Comparison of ENCODE assay signal across 8 cellular contexts in the genomic region with DNA sequence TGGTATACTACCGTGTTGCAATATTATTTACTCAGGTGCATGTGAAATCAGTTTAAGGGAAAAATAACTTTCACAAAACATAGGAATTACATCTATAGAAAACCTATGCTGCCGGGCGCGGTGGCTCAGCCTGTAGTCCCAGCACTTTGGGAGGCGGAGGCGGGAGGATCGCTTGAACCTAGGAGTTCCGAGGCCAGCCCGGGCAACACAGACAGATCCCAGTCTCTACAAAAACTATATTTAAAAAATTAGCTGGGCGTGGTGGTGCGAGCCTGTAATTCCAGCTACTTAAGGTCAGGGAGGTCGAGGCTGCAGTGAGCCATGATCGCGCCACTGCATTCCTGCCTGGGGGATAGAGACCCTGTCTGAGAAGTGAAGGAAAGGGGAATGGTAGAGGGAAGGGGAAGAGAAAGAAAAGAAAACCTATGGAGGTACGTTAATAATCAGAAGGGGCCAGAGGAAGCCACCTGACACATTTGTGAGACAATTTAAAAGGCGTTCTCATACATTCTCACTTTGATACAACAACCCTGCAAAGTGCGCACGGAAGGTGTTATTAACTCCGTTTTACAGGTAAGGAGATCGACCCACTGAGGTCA. TPM values are rescaled to one million over a fixed set of nuclear protein-coding genes. Genes with fewer than 3 reads are reported as not detected.
DNase-seq lines count a peak whose midpoint lies in the region; ATAC-seq, FAIRE-seq and TF ChIP-seq lines count a peak whose summit lies in the region.

No MANE protein-coding gene starts in this region.

- BruUV-seq in GM12878 (replicated peaks; lab: Mats Ljungman, UMichigan): no TSS peak

- no peak for TF ChIP-seq RAD21 in GM12878 (IDR thresholded peaks at IDR 0.05; ENCODE audit: insufficient read depth, low read depth, low read length)

- peak overlapping the region; percentile 88 for H3K4me3 ChIP-seq in GM12878
- H3K4me3 ChIP-seq in left lung: peak overlapping the region; percentile 82 to 85
- peak overlapping the region; percentile 86 to 97 (median 96) for H3K4me3 ChIP-seq in thyroid gland (replicated peaks in 1 of 3)

- H3K36me3 ChIP-seq in GM12878 (ENCODE audit: control insufficient read depth in 2 of 2, insufficient read depth in 2 of 2, low read length in 1 of 2): peaks cover 5 to 9% of the 10 kb centered on the region in 2 experiments; a peak in 3 of 4 replicates
- peaks cover 0 to 21% of the 10 kb centered on the region in 2 donors for H3K36me3 ChIP-seq in left lung
- peaks cover 6 to 11% of the 10 kb centered on the region in 2 donors for H3K36me3 ChIP-seq in thyroid gland

- H4K20me1 ChIP-seq in GM12878 (ENCODE audit: control insufficient read depth, insufficient read depth): no peaks in the 10 kb centered on the region

- peak overlapping the region; percentile 99 for H2AFZ ChIP-seq in GM12878 (ENCODE audit: control insufficient read depth, low read depth, low read length)

- TF ChIP-seq EP300 in GM12878 (IDR thresholded peaks at IDR 0.05; ENCODE audit: borderline replicate concordance in 1 of 2, control insufficient read depth in 1 of 2, low read depth in 2 of 2, low read length in 2 of 2): no peak

- RAD21 ChIA-PET in GM12878 (lab: Charles Lee; ENCODE audit: unreplicated experiment): interaction anchor here (0.9 kb wide), 1 partner anchor 11 kb away, joined by 4 read pairs; no protein-coding TSS in a partner anchor

- intact Hi-C loops in activated CD4-positive, alpha-beta T cell treated with anti-CD3 and anti-CD28 coated beads for 36 hours (cut with DNase I, micrococcal nuclease): loop anchor here in 1 of 2 experiments (1.0 kb wide), 3 partner anchors 10 to 52 kb away; a partner anchor contains a TSS
- intact Hi-C loops in GM12878 (cut with micrococcal nuclease; ENCODE audit: unreplicated experiment) (loop anchor here (5.0 kb wide), 1 partner anchor 54 kb away; a partner anchor contains a TSS), left lung (cut with DNase I) (no loop called here), thyroid gland (cut with DNase I) (loop anchor here (10.0 kb wide), 1 partner anchor 52 kb away; a partner anchor contains a TSS)

- SMC1A ChIA-PET in GM12878 (lab: Charles Lee; ENCODE audit: uncharacterized antibody, unreplicated experiment): interaction anchor here (1.6 to 2.9 kb wide), 3 partner anchors 9 to 27 kb away, joined by 3 to 9 read pairs (median 4); a partner anchor contains a TSS

- peaks cover 12% of the 10 kb centered on the region for H3K36me3 Mint-ChIP-seq in activated CD4-positive, alpha-beta T cell treated with anti-CD3 and anti-CD28 coated beads for 36 hours (ENCODE audit: low read depth)

- H3K27me3 Mint-ChIP-seq in activated CD4-positive, alpha-beta T cell treated with anti-CD3 and anti-CD28 coated beads for 36 hours: no peaks in the 10 kb centered on the region

- peak overlapping the region; percentile 69 for H3K4me2 ChIP-seq in GM12878 (ENCODE audit: control insufficient read depth, insufficient read depth)

- peak overlapping the region; percentile 79 for H3K4me3 Mint-ChIP-seq in activated CD4-positive, alpha-beta T cell treated with anti-CD3 and anti-CD28 coated beads for 36 hours

- H3K9me3 ChIP-seq in GM12878 (replicated peaks; ENCODE audit: control insufficient read depth, insufficient read depth, low read length) (no peaks in the 10 kb centered on the region; the same call in 2 of the 3 replicates), left lung (peaks cover 0 to 2% of the 10 kb centered on the region in 2 donors), thyroid gland (no peaks in the 10 kb centered on the region)

- peak overlapping the region; percentile 84 for H3K27ac ChIP-seq in GM12878 (ENCODE audit: control insufficient read depth, insufficient read depth)
- peak overlapping the region; percentile 87 to 88 for H3K27ac ChIP-seq in left lung
- peak overlapping the region; percentile 72 to 92 (median 77) for H3K27ac ChIP-seq in thyroid gland

- CTCF ChIA-PET in activated CD4-positive, alpha-beta T cell treated with anti-CD3 and anti-CD28 coated beads for 36 hours (lab: Charles Lee): no interaction called here
- CTCF ChIA-PET in GM12878 (lab: Yijun Ruan, JAX): no interaction called here

- peak overlapping the region; percentile 66 for H3K9ac ChIP-seq in GM12878 (ENCODE audit: control insufficient read depth, insufficient read depth, low read length)

- DNase-seq in activated CD4-positive, alpha-beta T cell treated with anti-CD3 and anti-CD28 coated beads for 36 hours: no peak
- DNase-seq in activated CD4-positive, alpha-beta T cell treated with anti-CD3 and anti-CD28 coated beads for 4 hours: no peak
- DNase-seq in GM12878 (ENCODE audit: low read depth, low spot score): no peak
- no peak for DNase-seq in left lung
- DNase-seq in thyroid gland: peak; percentile 10 to 12
- DNase-seq in SKM-1 (lab: John Stamatoyannopoulos, UW; ENCODE audit: unreplicated experiment): no peak
- no peak for DNase-seq in NCI-H2029 (lab: John Stamatoyannopoulos, UW)

- no peaks in the 10 kb centered on the region for H3K4me1 ChIP-seq in GM12878 (ENCODE audit: control insufficient read depth, insufficient read depth, low read length)
- peaks cover 0 to 33% of the 10 kb centered on the region in 2 donors for H3K4me1 ChIP-seq in left lung
- H3K4me1 ChIP-seq in thyroid gland: peaks cover 6 to 9% of the 10 kb centered on the region in 2 donors

- ATAC-seq in activated CD4-positive, alpha-beta T cell treated with anti-CD3 and anti-CD28 coated beads for 36 hours: no peak
- ATAC-seq in GM12878 (no peak), left lung (peak; percentile 15), GM21360 (IDR thresholded peaks at IDR 0.05; ENCODE audit: unreplicated experiment) (no peak)

- no peak for TF ChIP-seq CTCF in GM12878 (IDR thresholded peaks at IDR 0.05 in 2 of 3, conservative IDR thresholded peaks at IDR 0.05 in 1 of 3; ENCODE audit: control insufficient read depth in 2 of 3, extremely low read depth in 1 of 3, insufficient read depth in 1 of 3, low read depth in 3 of 3, low read length in 3 of 3)
- no peak for TF ChIP-seq CTCF in left lung (IDR thresholded peaks at IDR 0.05)
- TF ChIP-seq CTCF in thyroid gland (IDR thresholded peaks at IDR 0.05): no peak

- H3K27me3 ChIP-seq in GM12878 (replicated peaks in 1 of 2; ENCODE audit: control insufficient read depth in 2 of 2, insufficient read depth in 2 of 2, low read length in 1 of 2) (no peaks in the 10 kb centered on the region), left lung (no peaks in the 10 kb centered on the region), thyroid gland (no peaks in the 10 kb centered on the region)

- POLR2A ChIA-PET in activated CD4-positive, alpha-beta T cell treated with anti-CD3 and anti-CD28 coated beads for 36 hours (lab: Charles Lee): no interaction called here
- POLR2A ChIA-PET in GM12878 (lab: Charles Lee): interaction anchor here (1.2 kb wide), 1 partner anchor 45 kb away, joined by 3 read pairs; no protein-coding TSS in a partner anchor

- peaks cover 18% of the 10 kb centered on the region for H3K4me1 Mint-ChIP-seq in activated CD4-positive, alpha-beta T cell treated with anti-CD3 and anti-CD28 coated beads for 36 hours

- H3K79me2 ChIP-seq in GM12878 (ENCODE audit: control insufficient read depth, insufficient read depth, low read length): peaks cover 23% of the 10 kb centered on the region

- H3K27ac Mint-ChIP-seq in activated CD4-positive, alpha-beta T cell treated with anti-CD3 and anti-CD28 coated beads for 36 hours: peak overlapping the region; percentile 76

- 45% methylated on average over 20 of the region's 20 CpGs for WGBS in GM12878 (ENCODE audit: insufficient coverage, insufficient replicate concordance, low lambda C conversion rate, missing lambda C conversion rate)
- WGBS in thyroid gland, 2 donors: 27 to 33% methylated on average over 20 of the region's 20 CpGs

- in situ Hi-C loops in GM12878 (cut with MboI): no loop called here

- FAIRE-seq in GM12878 (lab: Jason Lieb, UNC): no peak

- peaks cover 5% of the 10 kb centered on the region for H3K9me3 Mint-ChIP-seq in activated CD4-positive, alpha-beta T cell treated with anti-CD3 and anti-CD28 coated beads for 36 hours (ENCODE audit: low read depth)

- TF ChIP-seq POLR2A in GM12878 (IDR thresholded peaks at IDR 0.05; ENCODE audit: low read depth, low read length): no peak
- TF ChIP-seq POLR2A in thyroid gland (IDR thresholded peaks at IDR 0.05): no peak

RNA-seq across cellular contexts. Expression of a gene that starts 0.5 kb away (rescaled TPM):
- total RNA-seq in activated CD4-positive, alpha-beta T cell treated with anti-CD3 and anti-CD28 coated beads for 36 hours: 10 to 100 TPM; 10.9 to 12.9 TPM
- 116 and 118 TPM in 2 replicates for total RNA-seq in GM12878 (2013; cell fraction: nucleolus; rRNA removed)
- total RNA-seq in GM12878 (2014; rRNA removed): 26.6 and 26.8 TPM in 2 replicates
- total RNA-seq in GM12878 (2014; rRNA removed; fragmentation: Illumina TruSeq; extraction: Trizol): 23.6 and 24.1 TPM in 2 replicates
- total RNA-seq in GM12878 (2021): 15.8 and 18.3 TPM in 2 replicates
- polyA plus RNA-seq in GM12878 (2011; ENCODE audit: low read depth): 9.0 TPM
- 15.7 and 19.1 TPM in 2 replicates for polyA plus RNA-seq in GM12878 (2011; rRNA removed)
- polyA plus RNA-seq in GM12878 (2011; cell fraction: cytosol; rRNA removed): 8.2 and 10.7 TPM in 2 replicates
- polyA plus RNA-seq in GM12878 (2011; cell fraction: nucleus; rRNA removed): 25.3 and 29.7 TPM in 2 replicates
- 7.7 and 12.4 TPM in 2 replicates for polyA plus RNA-seq in GM12878 (2012)
- 19.1 and 20.3 TPM in 2 replicates for polyA plus RNA-seq in GM12878 (2014; fragmentation: Illumina TruSeq; extraction: Trizol)
- 1 to 10 TPM; 7.0 to 9.7 TPM for polyA plus RNA-seq in GM12878 (2014; fragmentation: Nextera tagmentation; extraction: Ambion mirVana)
- polyA plus RNA-seq in GM12878 (2014; rRNA removed): 14.1 and 15.6 TPM in 2 replicates
- polyA plus RNA-seq in GM12878 (2016; fragmentation: Nextera tagmentation; extraction: Ambion mirVana): 10 to 100 TPM; 11.6 to 12.5 TPM
- polyA minus RNA-seq in GM12878 (2011; rRNA and poly(A)+ RNA removed): 14.3 and 14.6 TPM in 2 replicates
- polyA minus RNA-seq in GM12878 (2011; cell fraction: cytosol; rRNA and poly(A)+ RNA removed): 4.0 and 5.9 TPM in 2 replicates
- polyA minus RNA-seq in GM12878 (2011; cell fraction: nucleus; rRNA and poly(A)+ RNA removed): 16.1 and 34.2 TPM in 2 replicates
- total RNA-seq in left lung: 10 to 100 TPM; 28.0 to 31.0 TPM
- total RNA-seq in thyroid gland: 10 to 100 TPM; 37.1 to 50.0 (median 42.6) TPM

RNA-seq across cellular contexts. Expression of a gene that starts 27.1 kb away (rescaled TPM):
- total RNA-seq in activated CD4-positive, alpha-beta T cell treated with anti-CD3 and anti-CD28 coated beads for 36 hours: 10 to 100 TPM; 26.8 to 30.6 TPM
- 132 and 148 TPM in 2 replicates for total RNA-seq in GM12878 (2013; cell fraction: nucleolus; rRNA removed)
- total RNA-seq in GM12878 (2014; rRNA removed) (17.9 and 20.8 TPM in 2 replicates), GM12878 (2014; rRNA removed; fragmentation: Illumina TruSeq; extraction: Trizol) (25.5 and 27.5 TPM in 2 replicates), GM12878 (2021) (17.2 and 20.6 TPM in 2 replicates), left lung (10 to 100 TPM; 28.6 to 31.5 TPM), thyroid gland (10 to 100 TPM; 39.3 to 50.5 (median 40.8) TPM)
- 8.3 TPM for polyA plus RNA-seq in GM12878 (2011; ENCODE audit: low read depth)
- polyA plus RNA-seq in GM12878 (2011; rRNA removed) (15.4 and 21.8 TPM in 2 replicates), GM12878 (2014; fragmentation: Illumina TruSeq; extraction: Trizol) (14.9 and 17.5 TPM in 2 replicates), GM12878 (2014; fragmentation: Nextera tagmentation; extraction: Ambion mirVana) (1 to 10 TPM; 4.5 to 5.5 TPM), GM12878 (2014; rRNA removed) (9.3 and 9.7 TPM in 2 replicates), GM12878 (2016; fragmentation: Nextera tagmentation; extraction: Ambion mirVana) (10 to 100 TPM; 22.5 TPM)
- polyA plus RNA-seq in GM12878 (2011; cell fraction: cytosol; rRNA removed): 5.7 and 7.3 TPM in 2 replicates
- 10.7 and 11.8 TPM in 2 replicates for polyA plus RNA-seq in GM12878 (2011; cell fraction: nucleus; rRNA removed)
- 7.8 and 8.2 TPM in 2 replicates for polyA plus RNA-seq in GM12878 (2012)
- 24.8 and 37.7 TPM in 2 replicates for polyA minus RNA-seq in GM12878 (2011; rRNA and poly(A)+ RNA removed)
- polyA minus RNA-seq in GM12878 (2011; cell fraction: cytosol; rRNA and poly(A)+ RNA removed): 13.4 and 13.5 TPM in 2 replicates
- 25.5 and 33.8 TPM in 2 replicates for polyA minus RNA-seq in GM12878 (2011; cell fraction: nucleus; rRNA and poly(A)+ RNA removed)

RNA-seq across cellular contexts. Expression of a gene that starts 52.3 kb away (rescaled TPM):
- total RNA-seq in activated CD4-positive, alpha-beta T cell treated with anti-CD3 and anti-CD28 coated beads for 36 hours: 10 to 100 TPM; 45.8 to 51.6 TPM
- total RNA-seq in GM12878 (2013; cell fraction: nucleolus; rRNA removed): 63.6 and 64.7 TPM in 2 replicates
- total RNA-seq in GM12878 (2014; rRNA removed) (42.3 and 48.5 TPM in 2 replicates), GM12878 (2014; rRNA removed; fragmentation: Illumina TruSeq; extraction: Trizol) (40.8 and 41.4 TPM in 2 replicates), GM12878 (2021) (31.9 and 34.3 TPM in 2 replicates), left lung (10 to 100 TPM; 53.2 to 56.3 TPM), thyroid gland (100 to 1,000 TPM in 2 of 4 donors, 10 to 100 TPM in 2; 88.7 to 154 (median 110) TPM)
- polyA plus RNA-seq in GM12878 (2011; ENCODE audit: low read depth): 50.2 TPM
- polyA plus RNA-seq in GM12878 (2011; rRNA removed) (86.7 and 112 TPM in 2 replicates), GM12878 (2014; fragmentation: Illumina TruSeq; extraction: Trizol) (45.2 and 54.0 TPM in 2 replicates), GM12878 (2014; fragmentation: Nextera tagmentation; extraction: Ambion mirVana) (10 to 100 TPM; 30.1 to 39.2 TPM), GM12878 (2014; rRNA removed) (36.3 and 42.1 TPM in 2 replicates), GM12878 (2016; fragmentation: Nextera tagmentation; extraction: Ambion mirVana) (10 to 100 TPM; 61.0 to 68.8 TPM)
- 59.2 and 83.5 TPM in 2 replicates for polyA plus RNA-seq in GM12878 (2011; cell fraction: cytosol; rRNA removed)
- 66.1 and 66.6 TPM in 2 replicates for polyA plus RNA-seq in GM12878 (2011; cell fraction: nucleus; rRNA removed)
- polyA plus RNA-seq in GM12878 (2012): 52.5 and 53.4 TPM in 2 replicates
- 40.1 and 44.5 TPM in 2 replicates for polyA minus RNA-seq in GM12878 (2011; rRNA and poly(A)+ RNA removed)
- 14.1 and 14.4 TPM in 2 replicates for polyA minus RNA-seq in GM12878 (2011; cell fraction: cytosol; rRNA and poly(A)+ RNA removed)
- 30.8 and 43.8 TPM in 2 replicates for polyA minus RNA-seq in GM12878 (2011; cell fraction: nucleus; rRNA and poly(A)+ RNA removed)

Comparison
In these comparisons a context has a peak if more than half of its experiments do, and no peak if none do; other contexts are left out.
1. DNase-seq: peak in thyroid gland (2 of 2); none in activated CD4-positive, alpha-beta T cell treated with anti-CD3 and anti-CD28 coated beads for 36 hours (single experiment), activated CD4-positive, alpha-beta T cell treated with anti-CD3 and anti-CD28 coated beads for 4 hours (0 of 2), GM12878 (single experiment), left lung (0 of 2), SKM-1 (single experiment) and NCI-H2029 (single experiment).
2. intact Hi-C loops: an anchor here in GM12878 (5.0 kb wide) and thyroid gland (10.0 kb wide); none called in left lung.
3. Peak in every context shown above with its lines, with median percentiles within 50 percentile points of each other: H3K27ac ChIP-seq and H3K4me3 ChIP-seq.